Comparison of ENCODE assay signal across 8 cellular contexts in genomic region chr7:28096713-28097112, GRCh38.
DNase-seq lines count a peak whose midpoint lies in the region; ATAC-seq and TF ChIP-seq lines count a peak whose summit lies in the region.

No MANE protein-coding gene starts in this region.

- peaks cover 3% of the 10 kb centered on the region for H3K4me1 ChIP-seq in Loucy (ENCODE audit: insufficient read depth, low read length, poor library complexity, severe bottlenecking)

- TF ChIP-seq CTCF in Loucy (conservative IDR thresholded peaks at IDR 0.05; ENCODE audit: low read length): peak; percentile 84

- peaks cover 4% of the 10 kb centered on the region for H4K20me1 ChIP-seq in Loucy (ENCODE audit: insufficient read depth, low read length, poor library complexity, severe bottlenecking)

- no peak overlapping the region for H2AFZ ChIP-seq in Loucy (ENCODE audit: low read length)

- no peaks in the 10 kb centered on the region for H3K9me2 ChIP-seq in Loucy (replicated peaks; ENCODE audit: low read depth, low read length)

- peak; percentile 40 for ATAC-seq in central memory CD8-positive, alpha-beta T cell (replicated peaks; ENCODE audit: extremely low read depth, poor library complexity, severe bottlenecking)
- ATAC-seq in HG03095 (IDR thresholded peaks at IDR 0.05; ENCODE audit: unreplicated experiment): no peak

- no peaks in the 10 kb centered on the region for H3K9me3 ChIP-seq in Loucy (ENCODE audit: insufficient read depth, low read depth, low read length)

- no peaks in the 10 kb centered on the region for H3K27me3 Mint-ChIP-seq in central memory CD8-positive, alpha-beta T cell

- no peaks in the 10 kb centered on the region for H3K9me3 Mint-ChIP-seq in central memory CD8-positive, alpha-beta T cell

- H3F3A ChIP-seq in Loucy (ENCODE audit: low read depth): no peaks in the 10 kb centered on the region

- no peaks in the 10 kb centered on the region for H3K27me3 ChIP-seq in Loucy (ENCODE audit: insufficient read depth, low read length, poor library complexity, severe bottlenecking)

- no peak overlapping the region for H3K4me3 ChIP-seq in Loucy (ENCODE audit: low read length, poor library complexity, severe bottlenecking)

- H3K4me2 ChIP-seq in Loucy (ENCODE audit: low read depth, low read length, poor library complexity, severe bottlenecking): no peak overlapping the region

- H3K36me3 ChIP-seq in Loucy (ENCODE audit: insufficient read depth, low read length): no peaks in the 10 kb centered on the region; the same call in 1 of the 2 replicates

- H3K9ac ChIP-seq in Loucy (ENCODE audit: low read depth, low read length, poor library complexity, severe bottlenecking): no peak overlapping the region

- no peak overlapping the region for H3K4me3 Mint-ChIP-seq in central memory CD8-positive, alpha-beta T cell

- H3K4me1 Mint-ChIP-seq in central memory CD8-positive, alpha-beta T cell: peaks cover 12% of the 10 kb centered on the region

- H3K79me2 ChIP-seq in Loucy (ENCODE audit: insufficient read depth, low read length): peaks cover 10% of the 10 kb centered on the region; the same call in 1 of the 2 replicates

- peaks cover 4% of the 10 kb centered on the region for H3K36me3 Mint-ChIP-seq in central memory CD8-positive, alpha-beta T cell (ENCODE audit: insufficient read depth)

- no peak overlapping the region for H3K27ac Mint-ChIP-seq in central memory CD8-positive, alpha-beta T cell (ENCODE audit: low read depth)

- DNase-seq in NCI-H446 (lab: John Stamatoyannopoulos, UW) (peak; percentile 23 to 63), NCI-H446 treated with DMSO at 0.1 percent for 48 hours (lab: John Stamatoyannopoulos, UW) (no peak), T follicular helper cell (ENCODE audit: low read depth) (peak; percentile 17), kidney glomerular epithelial cell (lab: John Stamatoyannopoulos, UW) (peak; percentile 55)
- no peak for DNase-seq in central memory CD8-positive, alpha-beta T cell (ENCODE audit: low spot score in 2 of 2)
- peak; percentile 36 for DNase-seq in stimulated activated CD4-positive, alpha-beta T cell treated with anti-CD3 and anti-CD28 coated beads, Interleukin-2, amount 100 ng/mL, for 4 hours (ENCODE audit: low read depth)

Comparison
In these comparisons a context has a peak if more than half of its experiments do, and no peak if none do; other contexts are left out.
1. DNase-seq: peak in NCI-H446 (2 of 2), T follicular helper cell (single experiment), kidney glomerular epithelial cell (single experiment) and stimulated activated CD4-positive, alpha-beta T cell treated with anti-CD3 and anti-CD28 coated beads, Interleukin-2, amount 100 ng/mL, for 4 hours (single experiment); none in NCI-H446 treated with DMSO at 0.1 percent for 48 hours (single experiment) and central memory CD8-positive, alpha-beta T cell (0 of 2).